Comparison of ENCODE assay signal across 22 cellular contexts in genomic region chr5:9233712-9234111, GRCh38.
DNase-seq lines count a peak whose midpoint lies in the region; ATAC-seq and TF ChIP-seq lines count a peak whose summit lies in the region.
"Had no signal": no experiment of that assay in that cellular context is flagged by ENCODE, and none has a peak within 500 bp of the region (broad histone marks: within the 10 kb centered on the region; RNA-seq: fewer than 3 reads in every experiment).

No MANE protein-coding gene starts in this region.

- peaks cover 48% of the 10 kb centered on the region for H3K4me1 Mint-ChIP-seq in HFFc6 (ENCODE audit: low read depth)
- H3K4me1 Mint-ChIP-seq: activated naive CD8-positive, alpha-beta T cell treated with anti-CD3 and anti-CD28 coated beads for 36 hours had no signal

- peak overlapping the region in 3 of 4 donors; percentile 19 to 75 (median 63) for H3K27ac ChIP-seq in tibial nerve
- H3K27ac ChIP-seq: BLaER1 treated with 17β-estradiol and CSF1 and Interleukin-3, amounts not matched to agents 10 nM and 100 nM; gastrocnemius medialis; left ventricle myocardium inferior; parathyroid adenoma had no signal

- peaks cover 30% of the 10 kb centered on the region for H3K36me3 Mint-ChIP-seq in HFFc6 (ENCODE audit: low read depth)
- H3K36me3 Mint-ChIP-seq: activated naive CD8-positive, alpha-beta T cell treated with anti-CD3 and anti-CD28 coated beads for 36 hours had no signal

- H3K9me3 ChIP-seq in tibial nerve: no peaks in the 10 kb centered on the region
- H3K9me3 ChIP-seq: gastrocnemius medialis, left ventricle myocardium inferior had no signal

- ATAC-seq in HG03280 (IDR thresholded peaks at IDR 0.05; ENCODE audit: unreplicated experiment): no peak
- ATAC-seq: activated T-cell treated with anti-CD3 and anti-CD28 coated beads, Interleukin-2, amount 50 U/mL, for 72 hours; gastrocnemius medialis; Panc1 had no signal

- H3K27me3 Mint-ChIP-seq in HFFc6 (ENCODE audit: insufficient read depth): no peaks in the 10 kb centered on the region; the same call in none of the 2 replicates
- H3K27me3 Mint-ChIP-seq: activated CD4-positive, alpha-beta memory T cell treated with anti-CD3 and anti-CD28 coated beads for 36 hours; activated naive CD8-positive, alpha-beta T cell treated with anti-CD3 and anti-CD28 coated beads for 36 hours had no signal

- no peak overlapping the region for H3K4me3 ChIP-seq in cardiac fibroblast (replicated peaks in 1 of 2; ENCODE audit: low read depth in 2 of 2, low read length in 2 of 2)
- H3K4me3 ChIP-seq in tibial nerve: no peak overlapping the region
- H3K4me3 ChIP-seq: BLaER1 treated with 17β-estradiol and CSF1 and Interleukin-3, amounts not matched to agents 10 nM and 100 nM; gastrocnemius medialis; left ventricle myocardium inferior had no signal

- peaks cover 0 to 39% (median 8%) of the 10 kb centered on the region in 4 donors for H3K4me1 ChIP-seq in tibial nerve
- H3K4me1 ChIP-seq: BLaER1 treated with 17β-estradiol and CSF1 and Interleukin-3, amounts not matched to agents 10 nM and 100 nM; gastrocnemius medialis; parathyroid adenoma had no signal

- H3K27me3 ChIP-seq in tibial nerve: no peaks in the 10 kb centered on the region
- H3K27me3 ChIP-seq: BLaER1 treated with 17β-estradiol and CSF1 and Interleukin-3, amounts not matched to agents 10 nM and 100 nM; gastrocnemius medialis had no signal

- peak overlapping the region; percentile 35; the same call in 1 of the 2 replicates for H3K27ac Mint-ChIP-seq in HFFc6
- H3K27ac Mint-ChIP-seq: activated CD4-positive, alpha-beta memory T cell treated with anti-CD3 and anti-CD28 coated beads for 36 hours; activated naive CD8-positive, alpha-beta T cell treated with anti-CD3 and anti-CD28 coated beads for 36 hours; activated T-cell treated with anti-CD3 and anti-CD28 coated beads, Interleukin-2, amount 50 U/mL, for 72 hours had no signal

- H3K36me3 ChIP-seq in tibial nerve: no peaks in the 10 kb centered on the region
- H3K36me3 ChIP-seq: BLaER1 treated with 17β-estradiol and CSF1 and Interleukin-3, amounts not matched to agents 10 nM and 100 nM; gastrocnemius medialis; left ventricle myocardium inferior had no signal

- TF ChIP-seq EP300 in tibial nerve (IDR thresholded peaks at IDR 0.05): no peak

- no peaks in the 10 kb centered on the region for H3K9me3 Mint-ChIP-seq in HFFc6

- TF ChIP-seq CTCF in HFFc6 (IDR thresholded peaks at IDR 0.05) (no peak), cardiac fibroblast (IDR thresholded peaks at IDR 0.05; ENCODE audit: low read depth, low read length) (no peak), tibial nerve (IDR thresholded peaks at IDR 0.05) (no peak)

- DNase-seq in HFFc6 (peak; percentile 16), cardiac fibroblast (ENCODE audit: low read depth in 2 of 2) (peak; percentile 12 to 43), iris pigment epithelial cell (ENCODE audit: low read depth) (peak; percentile 51), tibial nerve (ENCODE audit: low spot score in 2 of 2) (no peak), cardiac septum (ENCODE audit: low spot score) (no peak), T1000 (lab: John Stamatoyannopoulos, UW) (no peak)
- DNase-seq: activated CD4-positive, alpha-beta memory T cell treated with anti-CD3 and anti-CD28 coated beads for 36 hours; activated naive CD8-positive, alpha-beta T cell treated with anti-CD3 and anti-CD28 coated beads for 36 hours; activated T-cell treated with anti-CD3 and anti-CD28 coated beads, Interleukin-2, amount 50 U/mL, for 72 hours; central memory CD4-positive, alpha-beta T cell; effector memory CD4-positive, alpha-beta T cell; gastrocnemius medialis; H7; left ventricle myocardium inferior; NCI-H1417 treated with DMSO at 0.1 percent for 48 hours; NCI-H2171 treated with DMSO at 0.1 percent for 48 hours; small intestine; stimulated activated CD4-positive, alpha-beta T cell treated with anti-CD3 and anti-CD28 coated beads, Interleukin-4, amount 100 ng/mL, for 4 hours had no signal

- TF ChIP-seq POLR2A in tibial nerve (IDR thresholded peaks at IDR 0.05): no peak

- peak overlapping the region; percentile 10; the same call in 1 of the 2 replicates for H3K4me3 Mint-ChIP-seq in HFFc6
- H3K4me3 Mint-ChIP-seq: activated CD4-positive, alpha-beta memory T cell treated with anti-CD3 and anti-CD28 coated beads for 36 hours; activated naive CD8-positive, alpha-beta T cell treated with anti-CD3 and anti-CD28 coated beads for 36 hours; activated T-cell treated with anti-CD3 and anti-CD28 coated beads, Interleukin-2, amount 50 U/mL, for 72 hours had no signal

- intact Hi-C loops in cardiac septum (cut with DNase I): no loop called here

Comparison
In these comparisons a context has a peak if more than half of its experiments do, and no peak if none do; other contexts are left out.
1. DNase-seq: peak in HFFc6 (single experiment), cardiac fibroblast (2 of 2) and iris pigment epithelial cell (single experiment); none in tibial nerve (0 of 2), cardiac septum (single experiment) and T1000 (single experiment).